8 cellular contexts compared by ENCODE assay signal in genomic region chr2:200812122-200813022, GRCh38. TPM values are rescaled to one million over a fixed set of nuclear protein-coding genes. Genes with fewer than 3 reads are reported as not detected.
A peak's percentile ranks its signal among the peaks of the same experiment; 100 is the strongest.
DNase-seq lines count a peak whose midpoint lies in the region; ATAC-seq and TF ChIP-seq lines count a peak whose summit lies in the region.

No MANE protein-coding gene starts in this region.

- H3K27me3 Mint-ChIP-seq in activated T-helper 2 cell treated with anti-CD3 and anti-CD28 coated beads, Interferon-gamma antibody, Interleukin-2, Interleukin-4, amounts not matched to agents 10 μg/mL and 5 μg/mL and 100 μg/mL, durations not matched to agents 14 hours and 24 hours and 36 hours (ENCODE audit: low read depth), result no peaks in the 10 kb centered on the region
- no peaks in the 10 kb centered on the region for H3K27me3 Mint-ChIP-seq in nephron progenitor cell (ENCODE audit: low read depth, poor library complexity)
- no peaks in the 10 kb centered on the region for H3K27me3 Mint-ChIP-seq in stimulated activated naive CD8-positive, alpha-beta T cell treated with anti-CD3 and anti-CD28 coated beads, Interleukin-15, amount 100 ng/mL, for 72 hours

- peaks cover 50 to 57% (median 56%) of the 10 kb centered on the region in 11 experiments for H4K20me1 ChIP-seq in BLaER1 treated with 17β-estradiol and CSF1 and Interleukin-3, amounts not matched to agents 10 nM and 100 nM
- peaks cover 46% of the 10 kb centered on the region for H4K20me1 ChIP-seq in PC-9 (ENCODE audit: insufficient read depth)

- H3K9me3 Mint-ChIP-seq in activated T-helper 2 cell treated with anti-CD3 and anti-CD28 coated beads, Interferon-gamma antibody, Interleukin-2, Interleukin-4, amounts not matched to agents 10 μg/mL and 5 μg/mL and 100 μg/mL, durations not matched to agents 14 hours and 24 hours and 36 hours, result no peaks in the 10 kb centered on the region
- no peaks in the 10 kb centered on the region for H3K9me3 Mint-ChIP-seq in nephron progenitor cell
- no peaks in the 10 kb centered on the region for H3K9me3 Mint-ChIP-seq in stimulated activated naive CD8-positive, alpha-beta T cell treated with anti-CD3 and anti-CD28 coated beads, Interleukin-15, amount 100 ng/mL, for 72 hours

- H3K27ac Mint-ChIP-seq in activated T-helper 2 cell treated with anti-CD3 and anti-CD28 coated beads, Interferon-gamma antibody, Interleukin-2, Interleukin-4, amounts not matched to agents 10 μg/mL and 5 μg/mL and 100 μg/mL, durations not matched to agents 14 hours and 24 hours and 36 hours, result peak overlapping the region; percentile 95
- H3K27ac Mint-ChIP-seq in nephron progenitor cell, result peak overlapping the region; percentile 98
- peak overlapping the region; percentile 100 for H3K27ac Mint-ChIP-seq in stimulated activated naive CD8-positive, alpha-beta T cell treated with anti-CD3 and anti-CD28 coated beads, Interleukin-15, amount 100 ng/mL, for 72 hours

- H3K4me2 ChIP-seq in BLaER1 treated with 17β-estradiol and CSF1 and Interleukin-3, amounts not matched to agents 10 nM and 100 nM, result peak overlapping the region; percentile 73 to 97 (median 90)
- peak overlapping the region; percentile 90 for H3K4me2 ChIP-seq in PC-9

- DNase-seq in PC-9 (peak in 1 of 2 experiments; percentile 80), fibroblast of peridontal ligament (ENCODE audit: extremely low read depth) (peak; percentile 58), nephron progenitor cell (peak; percentile 82)
- DNase-seq in activated T-helper 2 cell treated with anti-CD3 and anti-CD28 coated beads, Interferon-gamma antibody, Interleukin-2, Interleukin-4, amounts not matched to agents 10 μg/mL and 5 μg/mL and 100 μg/mL, durations not matched to agents 14 hours and 24 hours and 36 hours (ENCODE audit: low spot score), result peak; percentile 61
- peak; percentile 78 to 85 for DNase-seq in stimulated activated naive CD8-positive, alpha-beta T cell treated with anti-CD3 and anti-CD28 coated beads, Interleukin-15, amount 100 ng/mL, for 72 hours

- POLR2A ChIA-PET in PC-9 (lab: Charles Lee; ENCODE audit: unreplicated experiment), result no interaction called here

- H3K9ac ChIP-seq in BLaER1 treated with 17β-estradiol and CSF1 and Interleukin-3, amounts not matched to agents 10 nM and 100 nM, result peak overlapping the region; percentile 96 to 100 (median 100)

- no TSS peak for BruUV-seq in PC-9 (replicated peaks; lab: Mats Ljungman, UMichigan)

- TF ChIP-seq CTCF in PC-9 (conservative IDR thresholded peaks at IDR 0.05), result peak; percentile 63
- TF ChIP-seq CTCF in nephron progenitor cell (IDR thresholded peaks at IDR 0.05), result peak; percentile 42

- peak overlapping the region; percentile 83 to 100 (median 96) for H3K4me3 ChIP-seq in BLaER1 treated with 17β-estradiol and CSF1 and Interleukin-3, amounts not matched to agents 10 nM and 100 nM
- H3K4me3 ChIP-seq in PC-9, result peak overlapping the region; percentile 100

- peaks cover 41 to 46% (median 45%) of the 10 kb centered on the region in 11 experiments for H3K36me3 ChIP-seq in BLaER1 treated with 17β-estradiol and CSF1 and Interleukin-3, amounts not matched to agents 10 nM and 100 nM
- H3K36me3 ChIP-seq in PC-9 (ENCODE audit: low read depth), result peaks cover 47% of the 10 kb centered on the region

- intact Hi-C loops in PC-9 (cut with micrococcal nuclease; ENCODE audit: unreplicated experiment), result loop anchor here (1.0 to 5.0 kb wide), 2 partner anchors 52 to 235 kb away; partner anchors contain the start of gene CLK1
- intact Hi-C loops in activated T-helper 2 cell treated with anti-CD3 and anti-CD28 coated beads, Interferon-gamma antibody, Interleukin-2, Interleukin-4, amounts not matched to agents 10 μg/mL and 5 μg/mL and 100 μg/mL, durations not matched to agents 14 hours and 24 hours and 36 hours (cut with micrococcal nuclease), result loop anchor here (2.0 to 5.0 kb wide), 3 partner anchors 26 to 855 kb away; partner anchors contain the start of genes MAIP1, SGO2 and TYW5

- no peaks in the 10 kb centered on the region for H3K9me2 ChIP-seq in PC-9 (ENCODE audit: insufficient read depth)

- H3F3A ChIP-seq in PC-9 (ENCODE audit: insufficient read depth, low read depth), result peaks cover 49% of the 10 kb centered on the region

- peak overlapping the region; percentile 97 for H3K4me3 Mint-ChIP-seq in activated T-helper 2 cell treated with anti-CD3 and anti-CD28 coated beads, Interferon-gamma antibody, Interleukin-2, Interleukin-4, amounts not matched to agents 10 μg/mL and 5 μg/mL and 100 μg/mL, durations not matched to agents 14 hours and 24 hours and 36 hours (ENCODE audit: low read depth)
- peak overlapping the region; percentile 98 for H3K4me3 Mint-ChIP-seq in nephron progenitor cell
- H3K4me3 Mint-ChIP-seq in stimulated activated naive CD8-positive, alpha-beta T cell treated with anti-CD3 and anti-CD28 coated beads, Interleukin-15, amount 100 ng/mL, for 72 hours, result peak overlapping the region; percentile 91 to 96

- H3K4me1 Mint-ChIP-seq in activated T-helper 2 cell treated with anti-CD3 and anti-CD28 coated beads, Interferon-gamma antibody, Interleukin-2, Interleukin-4, amounts not matched to agents 10 μg/mL and 5 μg/mL and 100 μg/mL, durations not matched to agents 14 hours and 24 hours and 36 hours (ENCODE audit: low read depth), result peaks cover 42% of the 10 kb centered on the region
- H3K4me1 Mint-ChIP-seq in nephron progenitor cell, result peaks cover 47% of the 10 kb centered on the region
- peaks cover 64% of the 10 kb centered on the region for H3K4me1 Mint-ChIP-seq in stimulated activated naive CD8-positive, alpha-beta T cell treated with anti-CD3 and anti-CD28 coated beads, Interleukin-15, amount 100 ng/mL, for 72 hours

- H3K4me1 ChIP-seq in BLaER1 treated with 17β-estradiol and CSF1 and Interleukin-3, amounts not matched to agents 10 nM and 100 nM, result peaks cover 29 to 59% (median 34%) of the 10 kb centered on the region in 10 experiments
- H3K4me1 ChIP-seq in PC-9 (replicated peaks; ENCODE audit: insufficient read depth), result peaks cover 42% of the 10 kb centered on the region

- H3K9me3 ChIP-seq in BLaER1 treated with 17β-estradiol and CSF1 and Interleukin-3, amounts not matched to agents 10 nM and 100 nM (replicated peaks in 1 of 11), result no peaks in the 10 kb centered on the region
- H3K9me3 ChIP-seq in PC-9 (ENCODE audit: insufficient read depth, low read depth), result no peaks in the 10 kb centered on the region

- H3K27ac ChIP-seq in BLaER1 treated with 17β-estradiol and CSF1 and Interleukin-3, amounts not matched to agents 10 nM and 100 nM, result peak overlapping the region; percentile 95 to 100 (median 99)
- peak overlapping the region; percentile 93 for H3K27ac ChIP-seq in PC-9

- peaks cover 60% of the 10 kb centered on the region for H3K79me2 ChIP-seq in PC-9 (ENCODE audit: low read depth)

- peak overlapping the region; percentile 50; the same call in 1 of the 2 replicates for H2AFZ ChIP-seq in PC-9

- CTCF ChIA-PET in PC-9 (lab: Charles Lee), result no interaction called here

- peaks cover 53% of the 10 kb centered on the region for H3K36me3 Mint-ChIP-seq in activated T-helper 2 cell treated with anti-CD3 and anti-CD28 coated beads, Interferon-gamma antibody, Interleukin-2, Interleukin-4, amounts not matched to agents 10 μg/mL and 5 μg/mL and 100 μg/mL, durations not matched to agents 14 hours and 24 hours and 36 hours (ENCODE audit: low read depth)
- H3K36me3 Mint-ChIP-seq in nephron progenitor cell (ENCODE audit: low read depth), result peaks cover 37% of the 10 kb centered on the region

- no peaks in the 10 kb centered on the region for H3K27me3 ChIP-seq in BLaER1 treated with 17β-estradiol and CSF1 and Interleukin-3, amounts not matched to agents 10 nM and 100 nM
- no peaks in the 10 kb centered on the region for H3K27me3 ChIP-seq in PC-9 (ENCODE audit: insufficient read depth, low read depth)

- peak; percentile 23 for ATAC-seq in GM19025 (IDR thresholded peaks at IDR 0.05; ENCODE audit: low read depth, unreplicated experiment)
- ATAC-seq in HG03342 (IDR thresholded peaks at IDR 0.05; ENCODE audit: unreplicated experiment), result peak; percentile 33
- ATAC-seq in stimulated activated naive CD8-positive, alpha-beta T cell treated with anti-CD3 and anti-CD28 coated beads, Interleukin-15, amount 100 ng/mL, for 72 hours, result peak; percentile 71

RNA-seq across cellular contexts. Expression of gene BZW1, which starts 0.7 kb away (rescaled TPM):
- 274 and 300 TPM in 2 replicates for total RNA-seq in PC-9 (2021)
- total RNA-seq in activated T-helper 2 cell treated with anti-CD3 and anti-CD28 coated beads, Interferon-gamma antibody, Interleukin-2, Interleukin-4, amounts not matched to agents 10 μg/mL and 5 μg/mL and 100 μg/mL, durations not matched to agents 14 hours and 24 hours and 36 hours, result 548 and 571 TPM in 2 replicates

RNA-seq across cellular contexts. Expression of gene CLK1, which starts 52.1 kb away (rescaled TPM):
- 38.5 and 57.0 TPM in 2 replicates for total RNA-seq in PC-9 (2021)
- 114 and 122 TPM in 2 replicates for total RNA-seq in activated T-helper 2 cell treated with anti-CD3 and anti-CD28 coated beads, Interferon-gamma antibody, Interleukin-2, Interleukin-4, amounts not matched to agents 10 μg/mL and 5 μg/mL and 100 μg/mL, durations not matched to agents 14 hours and 24 hours and 36 hours
